ENCODE assay signal across 8 cellular contexts in the genomic region with DNA sequence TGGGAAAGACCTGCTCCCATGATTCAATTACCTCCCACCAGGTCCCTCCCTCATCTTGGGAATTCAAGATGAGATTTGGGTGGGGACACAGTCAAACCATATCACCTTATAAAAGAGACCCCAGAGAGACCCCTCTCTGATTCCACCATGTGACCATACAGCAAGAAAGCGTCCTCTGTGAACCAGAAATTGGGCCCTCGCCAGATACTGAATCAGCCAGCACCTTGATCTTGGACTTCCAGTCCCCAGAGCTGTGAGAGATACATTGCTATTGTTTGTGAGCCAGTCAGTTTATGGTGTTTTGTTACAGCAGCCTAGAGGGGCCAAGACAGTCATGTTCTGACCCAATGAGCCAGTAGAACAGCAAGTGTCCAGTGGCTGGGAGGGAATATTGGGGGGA.
"Had no signal": no experiment of that assay in that cellular context is flagged by ENCODE, and none has a peak within 500 bp of the region (broad histone marks: within the 10 kb centered on the region; RNA-seq: fewer than 3 reads in every experiment).

No MANE protein-coding gene starts in this region.

- H3K4me2 ChIP-seq: KMS-11 had no signal

- ATAC-seq: HepG2 had no signal

- DNase-seq: GM23248, GOT3, H7, HCEC 1CT, KBM-7 had no signal

- H3K9ac ChIP-seq: GM23248, KMS-11 had no signal

- H3K27ac ChIP-seq: GM23248, HL-60, KMS-11 had no signal

- H3K4me3 ChIP-seq: GM23248 had no signal

- H2AFZ ChIP-seq: GM23248 had no signal
